ENCODE assay signal across 19 cellular contexts in genomic region chr7:40694041-40694809, GRCh38.
DNase-seq lines count a peak whose midpoint lies in the region; ATAC-seq and TF ChIP-seq lines count a peak whose summit lies in the region.
"Had no signal": no experiment of that assay in that cellular context is flagged by ENCODE, and none has a peak within 500 bp of the region (broad histone marks: within the 10 kb centered on the region; RNA-seq: fewer than 3 reads in every experiment).

No MANE protein-coding gene starts in this region.

- H3K27me3 ChIP-seq in MM.1S (replicated peaks; ENCODE audit: insufficient read depth, low read length): no peaks in the 10 kb centered on the region
- H3K27me3 ChIP-seq: BLaER1 had no signal

- H3K4me1 Mint-ChIP-seq in nephron: peaks cover 42% of the 10 kb centered on the region

- peak overlapping the region; percentile 62 for H3K4me2 ChIP-seq in MM.1S (ENCODE audit: low read depth, low read length)
- H3K4me2 ChIP-seq: BLaER1 had no signal

- no peaks in the 10 kb centered on the region for H3K9me3 ChIP-seq in MM.1S (replicated peaks; ENCODE audit: insufficient read depth, low read length)
- H3K9me3 ChIP-seq: BLaER1 had no signal

- H3F3A ChIP-seq in MM.1S (ENCODE audit: insufficient read depth, low read length): peaks cover 11% of the 10 kb centered on the region

- no peak for ATAC-seq in GM21737 (IDR thresholded peaks at IDR 0.05; ENCODE audit: unreplicated experiment)
- ATAC-seq: CD8-positive, alpha-beta T cell; HepG2 had no signal

- 0 out of 2 replicates have a peak overlapping the region, but pooled peaks have one; percentile 5 for H2AFZ ChIP-seq in MM.1S (ENCODE audit: low read length)

- H3K79me2 ChIP-seq in MM.1S (ENCODE audit: low read length): no peaks in the 10 kb centered on the region

- no peak for TF ChIP-seq CTCF in AG10803 (conservative IDR thresholded peaks at IDR 0.05; ENCODE audit: low read length)
- TF ChIP-seq CTCF in MM.1S (IDR thresholded peaks at IDR 0.05; ENCODE audit: low read length): no peak
- TF ChIP-seq CTCF in nephron (IDR thresholded peaks at IDR 0.05; ENCODE audit: unreplicated experiment in 3 of 3): no peak

- no peaks in the 10 kb centered on the region for H3K9me3 Mint-ChIP-seq in nephron
- H3K9me3 Mint-ChIP-seq: CD8-positive, alpha-beta T cell had no signal

- no peaks in the 10 kb centered on the region for H3K36me3 Mint-ChIP-seq in nephron (ENCODE audit: low read depth)
- H3K36me3 Mint-ChIP-seq: CD8-positive, alpha-beta T cell had no signal

- no peak overlapping the region for H3K9ac ChIP-seq in MM.1S (ENCODE audit: low read length)
- H3K9ac ChIP-seq: BLaER1 had no signal

- no peaks in the 10 kb centered on the region for H3K36me3 ChIP-seq in MM.1S (replicated peaks; ENCODE audit: insufficient read depth, low read length)
- H3K36me3 ChIP-seq: BLaER1 had no signal

- H3K4me3 Mint-ChIP-seq in nephron: no peak overlapping the region
- H3K4me3 Mint-ChIP-seq: CD8-positive, alpha-beta T cell had no signal

- peaks cover 20% of the 10 kb centered on the region for H3K4me1 ChIP-seq in MM.1S (ENCODE audit: low read length)
- H3K4me1 ChIP-seq: BLaER1 had no signal

- H3K27ac Mint-ChIP-seq in nephron: peak overlapping the region; percentile 49 to 89 (median 62)
- H3K27ac Mint-ChIP-seq: CD8-positive, alpha-beta T cell had no signal

- no peaks in the 10 kb centered on the region for H3K9me2 ChIP-seq in MM.1S (replicated peaks; ENCODE audit: insufficient read depth, low read length)

- DNase-seq in AG10803 (ENCODE audit: low read depth): peak; percentile 61
- DNase-seq in MM.1S: peak; percentile 91
- peak; percentile 11 for DNase-seq in amniotic epithelial cell (ENCODE audit: low read depth)
- no peak for DNase-seq in activated CD8-positive, alpha-beta memory T cell treated with anti-CD3 and anti-CD28 coated beads, Interleukin-2, amount 50 U/mL, for 48 hours
- DNase-seq in HT-29 (ENCODE audit: low spot score): no peak
- DNase-seq: CD8-positive, alpha-beta T cell; KBM-7; NCI-H1417 treated with DMSO at 0.1 percent for 48 hours; NCI-H2029; NCI-H2171; NCI-H446; NCI-H526 treated with DMSO at 0.1 percent for 48 hours; OCI-M1; SIG-M5 had no signal

- peak overlapping the region; percentile 73 for H3K27ac ChIP-seq in MM.1S (ENCODE audit: low read length)
- H3K27ac ChIP-seq: BLaER1, RWPE1 had no signal

- no peak overlapping the region for H3K4me3 ChIP-seq in AG10803 (ENCODE audit: low read length)
- peak overlapping the region; percentile 18; the same call in 1 of the 2 replicates for H3K4me3 ChIP-seq in MM.1S (ENCODE audit: low read length)
- H3K4me3 ChIP-seq: BLaER1 had no signal

- H4K20me1 ChIP-seq in MM.1S (ENCODE audit: insufficient read depth, low read length): no peaks in the 10 kb centered on the region
- H4K20me1 ChIP-seq: BLaER1 had no signal

- H3K27me3 Mint-ChIP-seq in nephron (ENCODE audit: low read depth): no peaks in the 10 kb centered on the region

Comparison
In these comparisons a context has a peak if more than half of its experiments do, and no peak if none do; other contexts are left out.
1. DNase-seq: peak in AG10803 (single experiment), MM.1S (single experiment) and amniotic epithelial cell (single experiment); none in activated CD8-positive, alpha-beta memory T cell treated with anti-CD3 and anti-CD28 coated beads, Interleukin-2, amount 50 U/mL, for 48 hours (single experiment) and HT-29 (single experiment).